In genomic region chr15:80479191-80479590, GRCh38 we compare ENCODE assay signal across 19 cellular contexts.
DNase-seq lines count a peak whose midpoint lies in the region; ATAC-seq and TF ChIP-seq lines count a peak whose summit lies in the region.
"Had no signal": no experiment of that assay in that cellular context is flagged by ENCODE, and none has a peak within 500 bp of the region (broad histone marks: within the 10 kb centered on the region; RNA-seq: fewer than 3 reads in every experiment).

No MANE protein-coding gene starts in this region.

- H3K4me1 ChIP-seq in ACC112 (ENCODE audit: control insufficient read depth, insufficient read depth, low read length, unreplicated experiment) (peaks cover 60% of the 10 kb centered on the region), esophagus muscularis mucosa (peaks cover 41 to 60% (median 50%) of the 10 kb centered on the region in 4 donors), neural progenitor cell (peaks cover under 1% of the 10 kb centered on the region)
- H3K4me1 ChIP-seq: BLaER1 had no signal

- H3K9me3 ChIP-seq in esophagus muscularis mucosa (peaks cover 0 to 4% (median 0%) of the 10 kb centered on the region in 4 donors), neural progenitor cell (ENCODE audit: low read depth) (no peaks in the 10 kb centered on the region)

- H3K27me3 ChIP-seq in ACC112 (ENCODE audit: insufficient read depth, low read length) (no peaks in the 10 kb centered on the region), esophagus muscularis mucosa (no peaks in the 10 kb centered on the region), neural progenitor cell (no peaks in the 10 kb centered on the region)
- H3K27me3 ChIP-seq: BLaER1 had no signal

- H3F3A ChIP-seq in neural progenitor cell (ENCODE audit: low read depth), result peaks cover 1% of the 10 kb centered on the region

- H2AFZ ChIP-seq in ACC112 (ENCODE audit: low read length, unreplicated experiment) (no peak overlapping the region), neural progenitor cell (replicated peaks) (no peak overlapping the region)
- H2AFZ ChIP-seq: PC-9 had no signal

- DNase-seq in esophagus muscularis mucosa (ENCODE audit: extremely low spot score) (no peak), neural progenitor cell (ENCODE audit: low spot score) (no peak), foreskin fibroblast (no peak), NCI-H524 (lab: John Stamatoyannopoulos, UW) (no peak)
- no peak for DNase-seq in NK-92 treated with Interleukin-12 subunit alpha and Interleukin-12 subunit beta, amount 100 ng/mL, for 24 hours (lab: John Stamatoyannopoulos, UW)
- DNase-seq: GDM1, KG1, NCI-H1436, NCI-H2029, NCI-H2171, NCI-H446 treated with DMSO at 0.1 percent for 48 hours, NCI-H774, PC-9 had no signal

- no peak for TF ChIP-seq CTCF in esophagus muscularis mucosa (IDR thresholded peaks at IDR 0.05)
- TF ChIP-seq CTCF in neural progenitor cell (IDR thresholded peaks at IDR 0.05), result no peak
- TF ChIP-seq CTCF in foreskin fibroblast (IDR thresholded peaks at IDR 0.05; ENCODE audit: low read depth, low read length), result no peak

- H3K4me3 ChIP-seq in ACC112 (ENCODE audit: low read depth, low read length) (no peak overlapping the region), esophagus muscularis mucosa (no peak overlapping the region), neural progenitor cell (no peak overlapping the region), foreskin fibroblast (ENCODE audit: low read depth in 1 of 2, low read length in 2 of 2) (no peak overlapping the region)
- H3K4me3 ChIP-seq: BLaER1, GM12878, PC-9 had no signal

- peak overlapping the region; percentile 83; the same call in 1 of the 2 replicates for H3K27ac ChIP-seq in ACC112 (ENCODE audit: low read depth, low read length)
- peak overlapping the region; percentile 37 for H3K27ac ChIP-seq in angular gyrus (ENCODE audit: low read depth, low read length)
- H3K27ac ChIP-seq in esophagus muscularis mucosa (replicated peaks in 1 of 4), result peak overlapping the region in 3 of 4 donors; percentile 62 to 80 (median 67)
- H3K27ac ChIP-seq in neural progenitor cell, result no peak overlapping the region
- H3K27ac ChIP-seq: BLaER1, PC-9 had no signal

- H3K9ac ChIP-seq in neural progenitor cell, result no peak overlapping the region
- H3K9ac ChIP-seq: BLaER1 had no signal

- H3K36me3 ChIP-seq in ACC112 (ENCODE audit: insufficient read depth, low read length), result 0 out of 2 replicates have a peak, but pooled peaks cover 3% of the 10 kb centered on the region
- H3K36me3 ChIP-seq in esophagus muscularis mucosa, result peaks cover 0 to 9% (median 0%) of the 10 kb centered on the region in 4 donors
- H3K36me3 ChIP-seq in neural progenitor cell, result no peaks in the 10 kb centered on the region

- no peak for ATAC-seq in HG03039 (IDR thresholded peaks at IDR 0.05; ENCODE audit: unreplicated experiment)
- ATAC-seq: GM12878, HCT116 had no signal

- H3K4me1 Mint-ChIP-seq in neural progenitor cell, result peaks cover 5% of the 10 kb centered on the region

- 95% methylated on average over 1 of the region's 1 CpG for WGBS in esophagus muscularis mucosa

- no peaks in the 10 kb centered on the region for H3K27me3 Mint-ChIP-seq in neural progenitor cell (ENCODE audit: insufficient read depth, low read depth)

- no peak for TF ChIP-seq POLR2A in esophagus muscularis mucosa (IDR thresholded peaks at IDR 0.05; ENCODE audit: low read depth)

- no peak overlapping the region for H3K4me2 ChIP-seq in neural progenitor cell
- H3K4me2 ChIP-seq: BLaER1, PC-9 had no signal

- H3K36me3 Mint-ChIP-seq in neural progenitor cell, result peaks cover 46% of the 10 kb centered on the region

- peak overlapping the region; percentile 27 for H3K27ac Mint-ChIP-seq in neural progenitor cell

- no peak overlapping the region for H3K4me3 Mint-ChIP-seq in neural progenitor cell

- intact Hi-C loops in esophagus muscularis mucosa (cut with DNase I), result no loop called here

- H4K20me1 ChIP-seq in neural progenitor cell (ENCODE audit: low read depth), result no peaks in the 10 kb centered on the region
- H4K20me1 ChIP-seq: BLaER1 had no signal

- H3K9me3 Mint-ChIP-seq in neural progenitor cell, result peaks cover 9% of the 10 kb centered on the region

- TF ChIP-seq EP300 in esophagus muscularis mucosa (IDR thresholded peaks at IDR 0.05), result no peak

- no peaks in the 10 kb centered on the region for H3K79me2 ChIP-seq in ACC112 (ENCODE audit: control insufficient read depth, insufficient read depth, low read length, unreplicated experiment)
- H3K79me2 ChIP-seq in neural progenitor cell (ENCODE audit: low read depth), result no peaks in the 10 kb centered on the region
